ENCODE assay signal across 8 cellular contexts in the genomic region with DNA sequence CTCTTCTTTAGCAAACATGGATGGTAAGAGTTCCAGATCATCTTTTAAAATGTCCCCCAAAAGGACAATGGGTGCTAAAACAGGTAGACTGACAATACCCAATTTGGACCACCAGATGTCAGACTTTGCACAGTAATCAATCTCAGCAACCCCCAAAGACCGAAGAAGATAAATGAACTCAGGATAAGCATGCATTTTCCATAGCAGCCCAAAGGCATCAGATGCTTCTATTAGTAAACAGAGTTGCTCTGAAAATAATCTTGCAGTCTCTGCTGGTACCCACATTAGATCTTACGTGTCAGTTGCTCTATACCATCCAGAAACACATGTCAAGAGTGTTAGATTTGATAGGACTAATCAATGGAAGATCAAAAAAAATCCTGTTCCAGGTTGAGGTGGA. TPM values are rescaled to one million over a fixed set of nuclear protein-coding genes. Genes with fewer than 3 reads are reported as not detected.
DNase-seq lines count a peak whose midpoint lies in the region; ATAC-seq and TF ChIP-seq lines count a peak whose summit lies in the region.

No MANE protein-coding gene starts in this region.

- no peaks in the 10 kb centered on the region for H3K9me3 ChIP-seq in PC-3 (ENCODE audit: low read length)

- H3K79me2 ChIP-seq in PC-3 (ENCODE audit: low read length) = no peaks in the 10 kb centered on the region

- intact Hi-C loops in PC-3 (cut with micrococcal nuclease) = loop anchor here (1.0 to 2.0 kb wide), 5 partner anchors 63 to 593 kb away; no protein-coding TSS in a partner anchor

- POLR2A ChIA-PET in PC-3 (lab: Charles Lee; ENCODE audit: unreplicated experiment) = no interaction called here

- no peak overlapping the region for H3K27ac ChIP-seq in PC-3 (ENCODE audit: low read length)

- H3K9ac ChIP-seq in PC-3 (ENCODE audit: low read length) = no peak overlapping the region

- peaks cover 16% of the 10 kb centered on the region for H3K4me1 ChIP-seq in PC-3 (ENCODE audit: insufficient read depth, low read length)

- H3K4me3 Mint-ChIP-seq in brain = no peak overlapping the region

- H3K27ac Mint-ChIP-seq in brain = peak overlapping the region in 2 of 5 experiments; percentile 31 to 45

- CTCF ChIA-PET in PC-3 (lab: Charles Lee) = interaction anchor here (0.6 kb wide), 1 partner anchor 63 kb away, joined by 3 read pairs; no protein-coding TSS in a partner anchor

- H2AFZ ChIP-seq in PC-3 (ENCODE audit: low read length) = no peak overlapping the region

- DNase-seq in DMS53 (lab: John Stamatoyannopoulos, UW) (peak; percentile 64), HT1080 (ENCODE audit: low read depth) (peak; percentile 75), PC-3 (peak; percentile 71), inferior parietal cortex (ENCODE audit: extremely low spot score) (peak; percentile 81), NCI-H1048 (lab: John Stamatoyannopoulos, UW) (no peak)
- peak; percentile 21 for DNase-seq in stimulated activated CD8-positive, alpha-beta memory T cell treated with anti-CD3 and anti-CD28 coated beads, Interleukin-12 subunit alpha, Interleukin-12 subunit beta, amount 100 ng/mL, for 1 hour (ENCODE audit: low read depth)

- TF ChIP-seq CTCF in PC-3 (conservative IDR thresholded peaks at IDR 0.05; ENCODE audit: low read depth, low read length) (peak; percentile 94), brain (conservative IDR thresholded peaks at IDR 0.05) (peak; percentile 89 to 95)

- H3K27me3 Mint-ChIP-seq in brain = peaks cover 4% of the 10 kb centered on the region

- H3K36me3 ChIP-seq in PC-3 (ENCODE audit: low read depth, low read length) = no peaks in the 10 kb centered on the region

- H3K4me3 ChIP-seq in PC-3 (ENCODE audit: low read length) = no peak overlapping the region

- no peaks in the 10 kb centered on the region for H3K27me3 ChIP-seq in PC-3 (ENCODE audit: low read length)

- BruUV-seq in PC-3 (replicated peaks; lab: Mats Ljungman, UMichigan) = no TSS peak

- no peaks in the 10 kb centered on the region for H3K9me2 ChIP-seq in PC-3 (replicated peaks; ENCODE audit: low read length)

- ATAC-seq in GM19372 (IDR thresholded peaks at IDR 0.05; ENCODE audit: low read depth, unreplicated experiment) = peak; percentile 71
- ATAC-seq in PC-3 = peak; percentile 35; the same call in 1 of the 2 replicates

- H3K36me3 Mint-ChIP-seq in brain = no peaks in the 10 kb centered on the region

- no peaks in the 10 kb centered on the region for H4K20me1 ChIP-seq in PC-3 (ENCODE audit: low read length)

- no peaks in the 10 kb centered on the region for H3F3A ChIP-seq in PC-3 (ENCODE audit: low read length, unreplicated experiment)

- H3K4me1 Mint-ChIP-seq in brain = peaks cover 32% of the 10 kb centered on the region

- H3K4me2 ChIP-seq in PC-3 (ENCODE audit: low read length) = no peak overlapping the region

- H3K9me3 Mint-ChIP-seq in brain = no peaks in the 10 kb centered on the region

RNA-seq across cellular contexts. Expression of gene MYH15, which starts 20.6 kb away (rescaled TPM):
- 7.3 and 8.2 TPM in 2 replicates for total RNA-seq in HT1080 (2014; rRNA removed; shearing (Covaris generic))
- 2.1 and 3.0 TPM in 2 replicates for polyA plus RNA-seq in HT1080 (2015; cell fraction: cytosol; rRNA removed)
- 9.6 and 13.0 TPM in 2 replicates for polyA plus RNA-seq in HT1080 (2015; cell fraction: nucleus; rRNA removed)
- 2.4 and 2.8 TPM in 2 replicates for total RNA-seq in PC-3 (2014; rRNA removed)
- 0.15 TPM for polyA plus RNA-seq in brain (ENCODE audit: insufficient read depth, low read depth, low replicate concordance)
